In the genomic region with DNA sequence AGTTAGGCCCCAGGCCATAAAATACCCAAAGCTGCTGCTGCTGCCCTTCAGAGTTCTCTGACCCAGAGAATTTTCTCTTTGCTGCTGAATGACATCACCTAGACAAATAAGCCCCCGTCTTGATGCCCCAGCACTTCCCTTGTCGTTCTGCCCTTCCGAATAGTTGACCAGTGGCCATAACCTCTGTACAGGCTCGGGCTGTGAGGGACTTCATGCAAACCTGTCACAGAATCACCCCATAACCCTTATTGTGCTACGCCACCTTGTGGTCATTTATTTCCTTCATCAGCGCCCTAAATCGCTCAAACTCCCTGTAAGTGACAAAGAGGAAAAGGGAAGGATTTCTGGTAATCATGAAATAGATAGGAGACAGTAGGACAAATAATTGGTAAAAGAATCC, we compare ENCODE assay signal across 1 cellular context.
TF ChIP-seq lines count a peak whose summit lies in the region.

No MANE protein-coding gene starts in this region.

TF ChIP-seq in GM12878, 131 proteins besides CTCF, POLR2A, EP300 and RAD21:
- TF ChIP-seq, protein P1, sequence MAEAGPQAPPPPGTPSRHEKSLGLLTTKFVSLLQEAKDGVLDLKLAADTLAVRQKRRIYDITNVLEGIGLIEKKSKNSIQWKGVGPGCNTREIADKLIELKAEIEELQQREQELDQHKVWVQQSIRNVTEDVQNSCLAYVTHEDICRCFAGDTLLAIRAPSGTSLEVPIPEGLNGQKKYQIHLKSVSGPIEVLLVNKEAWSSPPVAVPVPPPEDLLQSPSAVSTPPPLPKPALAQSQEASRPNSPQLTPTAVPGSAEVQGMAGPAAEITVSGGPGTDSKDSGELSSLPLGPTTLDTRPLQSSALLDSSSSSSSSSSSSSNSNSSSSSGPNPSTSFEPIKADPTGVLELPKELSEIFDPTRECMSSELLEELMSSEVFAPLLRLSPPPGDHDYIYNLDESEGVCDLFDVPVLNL (IDR thresholded peaks at IDR 0.05; ENCODE audit: low read depth, low read length) = no peak
- TF ChIP-seq SMC3 (IDR thresholded peaks at IDR 0.05; ENCODE audit: borderline replicate concordance, low read length) = peak; percentile 63
TF ChIP-seq in GM12878: peak in this region for 1.
